8 cellular contexts compared by ENCODE assay signal in genomic region chr14:39104078-39104801, GRCh38. TPM values are rescaled to one million over a fixed set of nuclear protein-coding genes. Genes with fewer than 3 reads are reported as not detected.
A peak's percentile ranks its signal among the peaks of the same experiment; 100 is the strongest.
DNase-seq lines count a peak whose midpoint lies in the region; ATAC-seq and TF ChIP-seq lines count a peak whose summit lies in the region.
"Not testable (repeated sequence)": the region's sequence is repeated elsewhere in the genome, so short reads cannot be mapped to it uniquely, and the experiment has no call there.

No MANE protein-coding gene starts in this region.

- POLR2A ChIA-PET in PC-9 (lab: Charles Lee; ENCODE audit: unreplicated experiment): not testable (repeated sequence)

- not testable (repeated sequence) for H3K27me3 Mint-ChIP-seq in activated T-helper 1 cell treated with anti-CD3 and anti-CD28 coated beads, Interleukin-12 subunit alpha, Interleukin-12 subunit beta, Interleukin-2, Interleukin-4 antibody, amounts not matched to agents 30 ng/mL and 10 ng/mL and 1 ng/mL, durations not matched to agents 14 hours and 24 hours and 36 hours (ENCODE audit: insufficient read depth); chondrocyte (ENCODE audit: low read depth)

- ATAC-seq in gastroesophageal sphincter, gastrocnemius medialis: not testable (repeated sequence)

- H3K4me2 ChIP-seq in GM23248 (ENCODE audit: unreplicated experiment) (peak overlapping the region; percentile 84), PC-9 (peak overlapping the region; percentile 89)

- not testable (repeated sequence) for H3K9me3 ChIP-seq in GM23248 (ENCODE audit: low read depth); PC-9 (ENCODE audit: insufficient read depth, low read depth); gastroesophageal sphincter; mucosa of rectum (ENCODE audit: control insufficient read depth in 2 of 2, low read length in 2 of 2); gastrocnemius medialis

- H3K27me3 ChIP-seq in GM23248 (replicated peaks; ENCODE audit: insufficient read depth); PC-9 (ENCODE audit: insufficient read depth, low read depth); gastroesophageal sphincter; mucosa of rectum (ENCODE audit: control insufficient read depth in 2 of 2, insufficient read depth in 2 of 2, low read length in 2 of 2); gastrocnemius medialis: not testable (repeated sequence)

- H3K4me1 ChIP-seq in GM23248 (ENCODE audit: insufficient read depth) (peaks cover 30% of the 10 kb centered on the region), PC-9 (replicated peaks; ENCODE audit: insufficient read depth) (peaks cover 12% of the 10 kb centered on the region), gastroesophageal sphincter (peaks cover 5 to 45% (median 6%) of the 10 kb centered on the region in 3 donors), mucosa of rectum (ENCODE audit: control insufficient read depth in 2 of 2, insufficient read depth in 2 of 2, low read length in 2 of 2) (peaks cover 14 to 19% of the 10 kb centered on the region in 2 donors), gastrocnemius medialis (peaks cover 6 to 23% of the 10 kb centered on the region in 2 donors)

- BruUV-seq in PC-9 (replicated peaks; lab: Mats Ljungman, UMichigan): not testable (repeated sequence)

- H3K36me3 ChIP-seq in GM23248 (ENCODE audit: low read depth); PC-9 (ENCODE audit: low read depth); gastroesophageal sphincter; mucosa of rectum (ENCODE audit: control insufficient read depth in 2 of 2, insufficient read depth in 2 of 2, low read length in 2 of 2); gastrocnemius medialis: not testable (repeated sequence)

- not testable (repeated sequence) for DNase-seq in GM23248; PC-9; activated T-helper 1 cell treated with anti-CD3 and anti-CD28 coated beads, Interleukin-12 subunit alpha, Interleukin-12 subunit beta, Interleukin-2, Interleukin-4 antibody, amounts not matched to agents 30 ng/mL and 10 ng/mL and 1 ng/mL, durations not matched to agents 14 hours and 24 hours and 36 hours (ENCODE audit: low spot score); chondrocyte (ENCODE audit: low spot score); gastrocnemius medialis

- not testable (repeated sequence) for H3K9me3 Mint-ChIP-seq in activated T-helper 1 cell treated with anti-CD3 and anti-CD28 coated beads, Interleukin-12 subunit alpha, Interleukin-12 subunit beta, Interleukin-2, Interleukin-4 antibody, amounts not matched to agents 30 ng/mL and 10 ng/mL and 1 ng/mL, durations not matched to agents 14 hours and 24 hours and 36 hours; chondrocyte (ENCODE audit: low read depth)

- TF ChIP-seq CTCF in 22Rv1 (IDR thresholded peaks at IDR 0.05); PC-9 (conservative IDR thresholded peaks at IDR 0.05); chondrocyte (IDR thresholded peaks at IDR 0.05); gastroesophageal sphincter (IDR thresholded peaks at IDR 0.05); gastrocnemius medialis (IDR thresholded peaks at IDR 0.05 in 4 of 5, conservative IDR thresholded peaks at IDR 0.05 in 1 of 5): not testable (repeated sequence)

- TF ChIP-seq POLR2A in gastroesophageal sphincter (IDR thresholded peaks at IDR 0.05); gastrocnemius medialis (IDR thresholded peaks at IDR 0.05): not testable (repeated sequence)

- CTCF ChIA-PET in PC-9 (lab: Charles Lee): interaction anchor here (0.5 to 0.7 kb wide), 2 partner anchors 52 to 280 kb away, joined by 5 to 14 read pairs; no protein-coding TSS in a partner anchor

- H2AFZ ChIP-seq in GM23248 (peak overlapping the region; percentile 81), PC-9 (peak overlapping the region; percentile 86; the same call in 1 of the 2 replicates)

- H3K9ac ChIP-seq in GM23248 (peak overlapping the region; percentile 99), mucosa of rectum (ENCODE audit: low read depth in 1 of 2, low read length in 2 of 2) (peak overlapping the region; percentile 96 to 98)

- H3K4me3 Mint-ChIP-seq in activated T-helper 1 cell treated with anti-CD3 and anti-CD28 coated beads, Interleukin-12 subunit alpha, Interleukin-12 subunit beta, Interleukin-2, Interleukin-4 antibody, amounts not matched to agents 30 ng/mL and 10 ng/mL and 1 ng/mL, durations not matched to agents 14 hours and 24 hours and 36 hours: peak overlapping the region; percentile 98
- H3K4me3 Mint-ChIP-seq in chondrocyte (ENCODE audit: unreplicated experiment): peak overlapping the region; percentile 89

- H3K36me3 Mint-ChIP-seq in activated T-helper 1 cell treated with anti-CD3 and anti-CD28 coated beads, Interleukin-12 subunit alpha, Interleukin-12 subunit beta, Interleukin-2, Interleukin-4 antibody, amounts not matched to agents 30 ng/mL and 10 ng/mL and 1 ng/mL, durations not matched to agents 14 hours and 24 hours and 36 hours (ENCODE audit: low read depth); chondrocyte (ENCODE audit: low read depth): not testable (repeated sequence)

- WGBS in GM23248 (ENCODE audit: low coverage in 1 of 2, low lambda C conversion rate in 2 of 2, missing lambda C conversion rate in 2 of 2), 2 experiments: 73 to 74% methylated on average over 17 of the region's 17 CpGs
- 70 to 82% methylated on average over 7 to 16 of the region's 17 CpGs for WGBS in gastroesophageal sphincter (ENCODE audit: low coverage in 1 of 2), 2 donors

- H3K27ac ChIP-seq in 22Rv1 (peak overlapping the region; percentile 95), GM23248 (peak overlapping the region; percentile 97), PC-9 (peak overlapping the region; percentile 70), gastroesophageal sphincter (peak overlapping the region; percentile 95 to 99 (median 99)), mucosa of rectum (ENCODE audit: low read depth in 2 of 2, low read length in 2 of 2) (peak overlapping the region; percentile 99), gastrocnemius medialis (peak overlapping the region; percentile 84 to 97 (median 95))

- H3K4me3 ChIP-seq in GM23248: peak overlapping the region; percentile 98
- peak overlapping the region; percentile 69 for H3K4me3 ChIP-seq in PC-9
- peak overlapping the region; percentile 73 to 95 for H3K4me3 ChIP-seq in gastroesophageal sphincter
- peak overlapping the region; percentile 90 to 97 for H3K4me3 ChIP-seq in mucosa of rectum (ENCODE audit: low read length in 2 of 2)
- H3K4me3 ChIP-seq in gastrocnemius medialis: peak overlapping the region; percentile 69 to 88 (median 77)

- not testable (repeated sequence) for H4K20me1 ChIP-seq in GM23248 (ENCODE audit: insufficient read depth); PC-9 (ENCODE audit: insufficient read depth)

- not testable (repeated sequence) for H3K9me2 ChIP-seq in GM23248 (ENCODE audit: insufficient read depth); PC-9 (ENCODE audit: insufficient read depth)

- H3K27ac Mint-ChIP-seq in activated T-helper 1 cell treated with anti-CD3 and anti-CD28 coated beads, Interleukin-12 subunit alpha, Interleukin-12 subunit beta, Interleukin-2, Interleukin-4 antibody, amounts not matched to agents 30 ng/mL and 10 ng/mL and 1 ng/mL, durations not matched to agents 14 hours and 24 hours and 36 hours: peak overlapping the region; percentile 96
- peak overlapping the region; percentile 99 for H3K27ac Mint-ChIP-seq in chondrocyte (ENCODE audit: unreplicated experiment)

- TF ChIP-seq EP300 in gastroesophageal sphincter (IDR thresholded peaks at IDR 0.05): not testable (repeated sequence)

- in situ Hi-C loops in GM23248 (cut with MboI): loop anchor here (10.0 kb wide), 1 partner anchor 271 kb away; no protein-coding TSS in a partner anchor
- in situ Hi-C loops in gastrocnemius medialis (cut with MboI; ENCODE audit: low sequenced_read_pairs in 4 of 4): not testable (repeated sequence)

- peaks cover 55% of the 10 kb centered on the region for H3K4me1 Mint-ChIP-seq in activated T-helper 1 cell treated with anti-CD3 and anti-CD28 coated beads, Interleukin-12 subunit alpha, Interleukin-12 subunit beta, Interleukin-2, Interleukin-4 antibody, amounts not matched to agents 30 ng/mL and 10 ng/mL and 1 ng/mL, durations not matched to agents 14 hours and 24 hours and 36 hours (ENCODE audit: low read depth)
- H3K4me1 Mint-ChIP-seq in chondrocyte (ENCODE audit: low read depth): peaks cover 39% of the 10 kb centered on the region

- intact Hi-C loops in PC-9 (cut with micrococcal nuclease; ENCODE audit: unreplicated experiment): loop anchor here (10.0 kb wide), 1 partner anchor 71 kb away; the partner anchor contains the start of genes PNN and TRAPPC6B
- intact Hi-C loops in activated T-helper 1 cell treated with anti-CD3 and anti-CD28 coated beads, Interleukin-12 subunit alpha, Interleukin-12 subunit beta, Interleukin-2, Interleukin-4 antibody, amounts not matched to agents 30 ng/mL and 10 ng/mL and 1 ng/mL, durations not matched to agents 14 hours and 24 hours and 36 hours (cut with micrococcal nuclease); gastrocnemius medialis (cut with DNase I; ENCODE audit: low total_unique reads): not testable (repeated sequence)

- peaks cover 25% of the 10 kb centered on the region for H3F3A ChIP-seq in GM23248 (ENCODE audit: insufficient read depth)
- H3F3A ChIP-seq in PC-9 (ENCODE audit: insufficient read depth, low read depth): peaks cover 13% of the 10 kb centered on the region

- H3K79me2 ChIP-seq in GM23248 (ENCODE audit: insufficient read depth) (peaks cover 57% of the 10 kb centered on the region), PC-9 (ENCODE audit: low read depth) (peaks cover 39% of the 10 kb centered on the region)

RNA-seq across cellular contexts. Expression of gene SEC23A, which starts 1.2 kb away (rescaled TPM):
- total RNA-seq in GM23248 (2014; rRNA removed; shearing (Covaris generic)): 246 and 295 TPM in 2 replicates
- polyA plus RNA-seq in GM23248 (2016; fragmentation: Nextera tagmentation; extraction: Ambion mirVana): 191 and 192 TPM in 2 replicates
- 32.0 and 42.0 TPM in 2 replicates for total RNA-seq in PC-9 (2021)
- total RNA-seq in activated T-helper 1 cell treated with anti-CD3 and anti-CD28 coated beads, Interleukin-12 subunit alpha, Interleukin-12 subunit beta, Interleukin-2, Interleukin-4 antibody, amounts not matched to agents 30 ng/mL and 10 ng/mL and 1 ng/mL, durations not matched to agents 14 hours and 24 hours and 36 hours: 61.2 and 72.0 TPM in 2 replicates
- 244 to 267 TPM (median 246 TPM) in 3 replicates for total RNA-seq in chondrocyte
- 100 to 1,000 TPM; 230 to 306 (median 249) TPM for total RNA-seq in gastroesophageal sphincter
- total RNA-seq in gastrocnemius medialis: 100 to 1,000 TPM in 2 of 4 donors, 10 to 100 TPM in 2; 79.9 to 183 (median 93.9) TPM

RNA-seq across cellular contexts. Expression of gene GEMIN2, which starts 9.9 kb away (rescaled TPM):
- 13.9 and 25.5 TPM in 2 replicates for total RNA-seq in GM23248 (2014; rRNA removed; shearing (Covaris generic))
- 16.4 and 19.0 TPM in 2 replicates for polyA plus RNA-seq in GM23248 (2016; fragmentation: Nextera tagmentation; extraction: Ambion mirVana)
- total RNA-seq in PC-9 (2021) (11.6 and 13.4 TPM in 2 replicates), chondrocyte (12.4 to 17.7 TPM (median 14.0 TPM) in 3 replicates), gastroesophageal sphincter (10 to 100 TPM; 15.3 to 33.0 (median 20.2) TPM), gastrocnemius medialis (10 to 100 TPM; 17.7 to 28.0 (median 22.7) TPM)
- total RNA-seq in activated T-helper 1 cell treated with anti-CD3 and anti-CD28 coated beads, Interleukin-12 subunit alpha, Interleukin-12 subunit beta, Interleukin-2, Interleukin-4 antibody, amounts not matched to agents 30 ng/mL and 10 ng/mL and 1 ng/mL, durations not matched to agents 14 hours and 24 hours and 36 hours: 22.2 and 23.7 TPM in 2 replicates
